In the genomic region with DNA sequence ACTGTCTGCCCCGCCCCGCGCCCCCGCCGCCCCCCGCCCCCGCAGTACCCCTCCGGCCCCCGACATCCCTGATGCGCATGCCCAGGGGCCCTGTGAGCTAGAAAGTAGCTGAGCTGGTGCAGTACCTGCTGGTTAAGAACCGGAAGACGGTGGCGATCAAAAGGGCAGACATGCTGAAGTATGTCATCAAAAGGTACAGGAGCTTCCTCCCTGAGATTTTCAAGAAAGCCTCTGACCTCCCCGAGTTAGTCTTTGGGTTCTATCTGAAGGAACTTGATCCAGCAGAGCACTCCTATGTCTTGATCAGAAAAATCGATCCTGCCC, we compare ENCODE assay signal across 14 cellular contexts. TPM values are rescaled to one million over a fixed set of nuclear protein-coding genes. Genes with fewer than 3 reads are reported as not detected.
DNase-seq lines count a peak whose midpoint lies in the region; ATAC-seq, FAIRE-seq and TF ChIP-seq lines count a peak whose summit lies in the region.
"Not testable (repeated sequence)": the region's sequence is repeated elsewhere in the genome, so short reads cannot be mapped to it uniquely, and the experiment has no call there.
"Had no signal": no experiment of that assay in that cellular context is flagged by ENCODE, and none has a peak within 500 bp of the region (broad histone marks: within the 10 kb centered on the region; RNA-seq: fewer than 3 reads in every experiment).

No MANE protein-coding gene starts in this region.

- not testable (repeated sequence) for H3K27me3 Mint-ChIP-seq in activated B cell treated with CpG ODN at 0.5 μM for 24 hours

- H3K4me1 ChIP-seq in upper lobe of right lung, result not testable (repeated sequence)

- POLR2A ChIA-PET in activated B cell treated with CpG ODN at 0.5 μM for 24 hours (lab: Charles Lee), result not testable (repeated sequence)

- not testable (repeated sequence) for H3K27ac ChIP-seq in upper lobe of right lung

- intact Hi-C loops in activated B cell treated with CpG ODN at 0.5 μM for 24 hours (cut with micrococcal nuclease); upper lobe of right lung (cut with DNase I): not testable (repeated sequence)

- not testable (repeated sequence) for H3K9me3 ChIP-seq in upper lobe of right lung

- DNase-seq in activated B cell treated with CpG ODN at 0.5 μM for 24 hours, upper lobe of right lung: not testable (repeated sequence)

- not testable (repeated sequence) for H3K27me3 ChIP-seq in upper lobe of right lung

- not testable (repeated sequence) for H3K4me3 ChIP-seq in upper lobe of right lung

- CTCF ChIA-PET in activated B cell treated with CpG ODN at 0.5 μM for 24 hours (lab: Charles Lee), result not testable (repeated sequence)

- not testable (repeated sequence) for H3K9me3 Mint-ChIP-seq in activated B cell treated with CpG ODN at 0.5 μM for 24 hours

- H3K4me3 Mint-ChIP-seq in activated B cell treated with CpG ODN at 0.5 μM for 24 hours, result not testable (repeated sequence)

- H3K36me3 ChIP-seq in upper lobe of right lung, result not testable (repeated sequence)

- not testable (repeated sequence) for H3K36me3 Mint-ChIP-seq in activated B cell treated with CpG ODN at 0.5 μM for 24 hours (ENCODE audit: low read depth)

- H3K27ac Mint-ChIP-seq in activated B cell treated with CpG ODN at 0.5 μM for 24 hours, result not testable (repeated sequence)

- not testable (repeated sequence) for TF ChIP-seq CTCF in activated B cell treated with CpG ODN at 0.5 μM for 24 hours (IDR thresholded peaks at IDR 0.05); upper lobe of right lung (IDR thresholded peaks at IDR 0.05)

- ATAC-seq in GM18517 (IDR thresholded peaks at IDR 0.05; ENCODE audit: unreplicated experiment), result peak; percentile 78
- peak; percentile 75 for ATAC-seq in GM19438 (IDR thresholded peaks at IDR 0.05; ENCODE audit: low read depth, unreplicated experiment)
- peak; percentile 72 for ATAC-seq in GM21737 (IDR thresholded peaks at IDR 0.05; ENCODE audit: unreplicated experiment)
- ATAC-seq in HG02973 (IDR thresholded peaks at IDR 0.05; ENCODE audit: unreplicated experiment), result peak; percentile 43
- peak; percentile 63 for ATAC-seq in HG03439 (IDR thresholded peaks at IDR 0.05; ENCODE audit: unreplicated experiment)
- peak; percentile 72 for ATAC-seq in activated B cell treated with CpG ODN at 0.5 μM for 24 hours (ENCODE audit: low read depth)
- ATAC-seq in upper lobe of right lung, result peak; percentile 59

- H3K4me1 Mint-ChIP-seq in activated B cell treated with CpG ODN at 0.5 μM for 24 hours, result not testable (repeated sequence)

- FAIRE-seq in islet of Langerhans (lab: Jason Lieb, UNC), result peak; percentile 99

RNA-seq across cellular contexts. Expression of gene DMRTC1B, which starts 0.7 kb away (rescaled TPM):
- 1.7 and 2.0 TPM in 2 replicates for total RNA-seq in activated B cell treated with CpG ODN at 0.5 μM for 24 hours
- total RNA-seq in upper lobe of right lung, result 0.29 TPM
- total RNA-seq: activated CD4-positive, alpha-beta memory T cell treated with anti-CD3 and anti-CD28 coated beads for 36 hours; Right ventricle myocardium inferior had no signal

RNA-seq across cellular contexts. Expression of gene FAM236B, which starts 5.0 kb away (rescaled TPM):
- total RNA-seq in activated B cell treated with CpG ODN at 0.5 μM for 24 hours (not detected in 2 replicates), upper lobe of right lung (not detected)
- total RNA-seq: activated CD4-positive, alpha-beta memory T cell treated with anti-CD3 and anti-CD28 coated beads for 36 hours; breast epithelium; mesothelial cell of epicardium; Right ventricle myocardium inferior; spleen; thyroid gland had no signal

RNA-seq across cellular contexts. Expression of gene FAM236D, which starts 30.6 kb away (rescaled TPM):
- total RNA-seq in activated B cell treated with CpG ODN at 0.5 μM for 24 hours, result not detected in 2 replicates
- not detected for total RNA-seq in upper lobe of right lung
- total RNA-seq: activated CD4-positive, alpha-beta memory T cell treated with anti-CD3 and anti-CD28 coated beads for 36 hours; breast epithelium; mesothelial cell of epicardium; Right ventricle myocardium inferior; spleen; thyroid gland had no signal
